Comparison of ENCODE assay signal across 8 cellular contexts in genomic region chr1:28913786-28914227, GRCh38. TPM values are rescaled to one million over a fixed set of nuclear protein-coding genes. Genes with fewer than 3 reads are reported as not detected.
A peak's percentile ranks its signal among the peaks of the same experiment; 100 is the strongest.
DNase-seq lines count a peak whose midpoint lies in the region; ATAC-seq and TF ChIP-seq lines count a peak whose summit lies in the region.

No MANE protein-coding gene starts in this region.

- intact Hi-C loops in left cardiac atrium (cut with DNase I) (no loop called here), aorta (cut with DNase I) (loop anchor here in 1 of 2 donors (2.0 kb wide), 1 partner anchor 27 kb away; no protein-coding TSS in a partner anchor)

- H3K9me3 ChIP-seq in right atrium auricular region = no peaks in the 10 kb centered on the region
- no peaks in the 10 kb centered on the region for H3K9me3 ChIP-seq in aorta (ENCODE audit: control insufficient read depth, low read length)

- H3K4me2 ChIP-seq in mesendoderm (ENCODE audit: low read length) = peak overlapping the region; percentile 73

- H2AK5ac ChIP-seq in mesendoderm (ENCODE audit: low read length) = no peak overlapping the region

- H3K9ac ChIP-seq in mesendoderm (ENCODE audit: low read length) = peak overlapping the region; percentile 75

- DNase-seq in right atrium auricular region (ENCODE audit: low spot score) (no peak), left cardiac atrium (no peak), astrocyte of the spinal cord (ENCODE audit: low read depth, low spot score) (no peak), mesendoderm (no peak), aorta (no peak), SIG-M5 treated with dmso at 0.1 percent for 504 hours (lab: John Stamatoyannopoulos, UW; ENCODE audit: unreplicated experiment) (no peak), NCI-H69 (lab: John Stamatoyannopoulos, UW) (no peak)

- no peak overlapping the region for H2BK120ac ChIP-seq in mesendoderm (ENCODE audit: low read depth, low read length)

- in situ Hi-C loops in astrocyte of the spinal cord (cut with HindIII; ENCODE audit: low sequenced_read_pairs) = no loop called here

- H3K4me1 ChIP-seq in right atrium auricular region (peaks cover 0 to 12% of the 10 kb centered on the region in 2 donors), mesendoderm (ENCODE audit: control insufficient read depth, low read depth, low read length) (peaks cover 2% of the 10 kb centered on the region), aorta (ENCODE audit: control insufficient read depth in 1 of 2, insufficient read depth in 2 of 2, low read length in 2 of 2) (no peaks in the 10 kb centered on the region)

- H3K4ac ChIP-seq in mesendoderm (ENCODE audit: low read depth, low read length) = no peak overlapping the region

- no peaks in the 10 kb centered on the region for H3K79me1 ChIP-seq in mesendoderm (ENCODE audit: low read length)

- no peaks in the 10 kb centered on the region for H3K79me2 ChIP-seq in mesendoderm (ENCODE audit: control insufficient read depth, insufficient read depth, low read length)

- H3K36me3 ChIP-seq in right atrium auricular region (no peaks in the 10 kb centered on the region), mesendoderm (ENCODE audit: control insufficient read depth, insufficient read depth, low read length) (no peaks in the 10 kb centered on the region), aorta (ENCODE audit: control insufficient read depth in 1 of 2, insufficient read depth in 2 of 2, low read length in 1 of 2) (no peaks in the 10 kb centered on the region)

- no peaks in the 10 kb centered on the region for H3K27me3 ChIP-seq in right atrium auricular region
- no peaks in the 10 kb centered on the region for H3K27me3 ChIP-seq in mesendoderm (ENCODE audit: insufficient read depth, low read length, poor library complexity)
- H3K27me3 ChIP-seq in aorta (ENCODE audit: control insufficient read depth in 1 of 2, insufficient read depth in 2 of 2, low read length in 1 of 2) = no peaks in the 10 kb centered on the region

- H3K4me3 ChIP-seq in right atrium auricular region = peak overlapping the region; percentile 40 to 69
- H3K4me3 ChIP-seq in astrocyte of the spinal cord (ENCODE audit: low read depth, low read length) = peak overlapping the region; percentile 45
- peak overlapping the region; percentile 39 for H3K4me3 ChIP-seq in mesendoderm (ENCODE audit: low read length)
- H3K4me3 ChIP-seq in aorta (ENCODE audit: low read length in 2 of 2) = peak overlapping the region; percentile 27 to 65

- WGBS in mesendoderm (ENCODE audit: extremely low coverage, insufficient coverage, low lambda C conversion rate) = no CpG with 5 or more reads among the region's 10 CpGs
- WGBS in aorta, 2 donors = 30 to 32% methylated on average over 10 of the region's 10 CpGs

- no peak overlapping the region for H4K8ac ChIP-seq in mesendoderm (ENCODE audit: low read depth, low read length)

- TF ChIP-seq CTCF in right atrium auricular region (IDR thresholded peaks at IDR 0.05) (no peak), astrocyte of the spinal cord (IDR thresholded peaks at IDR 0.05; ENCODE audit: low read depth, low read length) (no peak)

- H3K23ac ChIP-seq in mesendoderm (ENCODE audit: low read length) = no peak overlapping the region

- peak overlapping the region; percentile 95 for H3K56ac ChIP-seq in mesendoderm (ENCODE audit: low read length)

- H4K5ac ChIP-seq in mesendoderm (ENCODE audit: low read length) = peak overlapping the region; percentile 99

- no peak for ATAC-seq in left cardiac atrium
- ATAC-seq in aorta (ENCODE audit: low FRiP score) = peak; percentile 2
- ATAC-seq in HG02759 (IDR thresholded peaks at IDR 0.05; ENCODE audit: unreplicated experiment) = no peak

- H3K18ac ChIP-seq in mesendoderm (ENCODE audit: low read length) = no peak overlapping the region

- no peak overlapping the region for H2BK15ac ChIP-seq in mesendoderm (replicated peaks; ENCODE audit: low read depth)

- no peak overlapping the region for H2BK5ac ChIP-seq in mesendoderm (ENCODE audit: low read length)

- H3K27ac ChIP-seq in right atrium auricular region = no peak overlapping the region
- H3K27ac ChIP-seq in mesendoderm (ENCODE audit: low read depth, low read length) = no peak overlapping the region
- peak overlapping the region in 1 of 2 donors; percentile 26 for H3K27ac ChIP-seq in aorta (ENCODE audit: low read depth in 1 of 2, low read length in 2 of 2)

RNA-seq across cellular contexts. Expression of gene EPB41, which starts 0.6 kb away (rescaled TPM):
- total RNA-seq in right atrium auricular region (10 to 100 TPM; 19.1 to 25.4 TPM), left cardiac atrium (10 to 100 TPM; 16.0 to 24.2 TPM), aorta (10 to 100 TPM; 23.9 to 35.2 TPM)
- 40.0 TPM for polyA plus RNA-seq in mesendoderm (2013, experiment 1 of 2)
- polyA plus RNA-seq in mesendoderm (2013, experiment 2 of 2) = 41.4 TPM
- 1 to 10 TPM; 3.4 to 5.4 TPM for polyA plus RNA-seq in aorta
